In the genomic region with DNA sequence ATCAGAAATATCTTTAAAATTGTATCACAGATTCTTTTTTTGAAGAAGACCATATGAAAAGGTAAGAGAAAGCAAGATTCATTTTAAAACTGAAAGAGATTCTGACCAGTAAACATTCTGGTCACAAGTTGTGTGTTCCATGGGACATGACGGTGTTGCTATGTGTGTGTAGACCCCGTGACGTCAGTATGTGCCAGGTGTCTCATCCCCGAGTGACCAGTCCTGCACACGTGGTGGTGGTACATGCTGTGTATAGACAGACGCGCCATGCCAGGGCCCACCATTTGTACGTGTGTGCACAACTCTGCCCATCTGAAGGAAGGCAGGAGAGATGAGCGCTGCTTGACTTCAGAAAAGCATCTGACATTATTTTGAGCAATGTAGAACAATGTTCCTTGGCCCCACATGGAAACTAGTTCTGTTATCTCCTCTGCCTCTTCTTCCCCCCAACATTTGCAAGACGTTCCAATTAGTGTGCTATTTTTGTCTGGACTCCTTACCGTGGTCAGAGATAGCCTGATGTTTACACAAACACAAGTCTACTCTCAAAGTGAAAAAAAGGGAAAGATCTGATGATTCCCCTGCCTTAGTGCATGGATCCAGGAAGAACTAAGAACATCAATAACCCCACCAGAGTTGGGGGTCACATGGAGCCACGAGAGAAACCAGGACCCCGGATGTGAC, we compare ENCODE assay signal across 20 cellular contexts. TPM values are rescaled to one million over a fixed set of nuclear protein-coding genes. Genes with fewer than 3 reads are reported as not detected.
A peak's percentile ranks its signal among the peaks of the same experiment; 100 is the strongest.
DNase-seq lines count a peak whose midpoint lies in the region; ATAC-seq and TF ChIP-seq lines count a peak whose summit lies in the region.
"Had no signal": no experiment of that assay in that cellular context is flagged by ENCODE, and none has a peak within 500 bp of the region (broad histone marks: within the 10 kb centered on the region; RNA-seq: fewer than 3 reads in every experiment).

No MANE protein-coding gene starts in this region.

- ATAC-seq in HG02798 (IDR thresholded peaks at IDR 0.05; ENCODE audit: poor library complexity, unreplicated experiment) = peak; percentile 36
- ATAC-seq in HG02852 (IDR thresholded peaks at IDR 0.05; ENCODE audit: unreplicated experiment) = no peak
- ATAC-seq: activated naive CD4-positive, alpha-beta T cell treated with anti-CD3 and anti-CD28 coated beads, Interleukin-2, amount 50 U/mL, for 72 hours; HepG2 had no signal

- TF ChIP-seq CTCF in GM10248 (IDR thresholded peaks at IDR 0.05; ENCODE audit: control extremely low read depth, extremely low read depth, low read depth, missing control alignments) (no peak), neutrophil (IDR thresholded peaks at IDR 0.05) (no peak), breast epithelium (IDR thresholded peaks at IDR 0.05) (no peak)

- peaks cover 71% of the 10 kb centered on the region for H3K4me1 Mint-ChIP-seq in activated naive CD8-positive, alpha-beta T cell treated with anti-CD3 and anti-CD28 coated beads for 36 hours

- H3K36me3 Mint-ChIP-seq in activated naive CD8-positive, alpha-beta T cell treated with anti-CD3 and anti-CD28 coated beads for 36 hours = peaks cover 84% of the 10 kb centered on the region

- H3K27me3 Mint-ChIP-seq in activated naive CD8-positive, alpha-beta T cell treated with anti-CD3 and anti-CD28 coated beads for 36 hours = no peaks in the 10 kb centered on the region
- H3K27me3 Mint-ChIP-seq: activated CD4-positive, alpha-beta T cell treated with anti-CD3 and anti-CD28 coated beads, Interleukin-2, amount 10 ng/mL, durations not matched to agents 24 days and 14 days had no signal

- H3K27ac ChIP-seq in neutrophil = peak overlapping the region; percentile 40
- H3K27ac ChIP-seq in breast epithelium = no peak overlapping the region
- no peak overlapping the region for H3K27ac ChIP-seq in SJCRH30
- H3K27ac ChIP-seq: brain microvascular endothelial cell, SK-N-MC had no signal

- H3K4me1 ChIP-seq in neutrophil (ENCODE audit: control insufficient read depth in 1 of 2, insufficient read depth in 1 of 2, low read depth in 1 of 2, low read length in 1 of 2) (peaks cover 0 to 9% of the 10 kb centered on the region in 2 experiments), breast epithelium (peaks cover 0 to 2% of the 10 kb centered on the region in 2 donors), SJCRH30 (no peaks in the 10 kb centered on the region)

- no peak for TF ChIP-seq POLR2A in breast epithelium (IDR thresholded peaks at IDR 0.05)

- H3K36me3 ChIP-seq in neutrophil = peaks cover 62% of the 10 kb centered on the region
- no peaks in the 10 kb centered on the region for H3K36me3 ChIP-seq in breast epithelium
- no peaks in the 10 kb centered on the region; the same call in 1 of the 2 replicates for H3K36me3 ChIP-seq in SJCRH30
- H3K36me3 ChIP-seq: MG63 had no signal

- peak overlapping the region; percentile 3 for H3K27ac Mint-ChIP-seq in activated naive CD8-positive, alpha-beta T cell treated with anti-CD3 and anti-CD28 coated beads for 36 hours
- H3K27ac Mint-ChIP-seq: activated CD4-positive, alpha-beta T cell treated with anti-CD3 and anti-CD28 coated beads, Interleukin-2, amount 10 ng/mL, durations not matched to agents 24 days and 14 days; activated naive CD4-positive, alpha-beta T cell treated with anti-CD3 and anti-CD28 coated beads, Interleukin-2, amount 50 U/mL, for 72 hours had no signal

- DNase-seq in GM10248 (ENCODE audit: extremely low spot score) (peak; percentile 39), breast epithelium (ENCODE audit: low spot score in 2 of 2) (no peak), midbrain (lab: John Stamatoyannopoulos, UW) (no peak), SJCRH30 (no peak)
- no peak for DNase-seq in activated naive CD8-positive, alpha-beta T cell treated with anti-CD3 and anti-CD28 coated beads for 36 hours
- DNase-seq: activated CD4-positive, alpha-beta T cell treated with anti-CD3 and anti-CD28 coated beads, Interleukin-2, amount 10 ng/mL, durations not matched to agents 24 days and 14 days; activated T-cell treated with anti-CD3 and anti-CD28 coated beads, Interleukin-2, amount 50 U/mL, for 1 hour; brain microvascular endothelial cell; Calu3; cortex of kidney; MG63; NCI-H187; Peyer's patch; retina had no signal

- H3K4me3 ChIP-seq in neutrophil (ENCODE audit: low read depth in 1 of 2, low read length in 1 of 2) = no peak overlapping the region
- no peak overlapping the region for H3K4me3 ChIP-seq in breast epithelium
- no peak overlapping the region for H3K4me3 ChIP-seq in SJCRH30
- H3K4me3 ChIP-seq: MG63, Peyer's patch, SK-N-MC had no signal

- intact Hi-C loops in breast epithelium (cut with DNase I; ENCODE audit: low total_unique reads) = no loop called here

- H3K27me3 ChIP-seq in neutrophil = no peaks in the 10 kb centered on the region
- no peaks in the 10 kb centered on the region for H3K27me3 ChIP-seq in breast epithelium
- no peaks in the 10 kb centered on the region for H3K27me3 ChIP-seq in SJCRH30
- H3K27me3 ChIP-seq: brain microvascular endothelial cell, MG63, Peyer's patch had no signal

- H3K4me3 Mint-ChIP-seq in activated naive CD8-positive, alpha-beta T cell treated with anti-CD3 and anti-CD28 coated beads for 36 hours = no peak overlapping the region
- H3K4me3 Mint-ChIP-seq: activated CD4-positive, alpha-beta T cell treated with anti-CD3 and anti-CD28 coated beads, Interleukin-2, amount 10 ng/mL, durations not matched to agents 24 days and 14 days had no signal

- no peaks in the 10 kb centered on the region for H3K9me3 ChIP-seq in neutrophil
- H3K9me3 ChIP-seq in breast epithelium = no peaks in the 10 kb centered on the region
- 0 out of 2 replicates have a peak, but pooled peaks cover 3% of the 10 kb centered on the region for H3K9me3 ChIP-seq in SJCRH30 (replicated peaks)
- H3K9me3 ChIP-seq: MG63, Peyer's patch had no signal

- POLR2A ChIA-PET in GM10248 (lab: Yijun Ruan, JAX) = no interaction called here

- CTCF ChIA-PET in GM10248 (lab: Yijun Ruan, JAX) = no interaction called here

- peaks cover 10% of the 10 kb centered on the region for H3K9me3 Mint-ChIP-seq in activated naive CD8-positive, alpha-beta T cell treated with anti-CD3 and anti-CD28 coated beads for 36 hours
- H3K9me3 Mint-ChIP-seq: activated CD4-positive, alpha-beta T cell treated with anti-CD3 and anti-CD28 coated beads, Interleukin-2, amount 10 ng/mL, durations not matched to agents 24 days and 14 days had no signal

RNA-seq across cellular contexts. Expression of a gene that starts 51.2 kb away (rescaled TPM):
- total RNA-seq in activated naive CD8-positive, alpha-beta T cell treated with anti-CD3 and anti-CD28 coated beads for 36 hours = 10 to 100 TPM; 49.1 to 61.4 TPM
- 10 to 100 TPM; 27.4 to 57.8 (median 36.4) TPM for total RNA-seq in breast epithelium
- 6.1 and 6.5 TPM in 2 replicates for total RNA-seq in SJCRH30 (2014; rRNA removed; shearing (Covaris generic))
